14 cellular contexts compared by ENCODE assay signal in the genomic region with DNA sequence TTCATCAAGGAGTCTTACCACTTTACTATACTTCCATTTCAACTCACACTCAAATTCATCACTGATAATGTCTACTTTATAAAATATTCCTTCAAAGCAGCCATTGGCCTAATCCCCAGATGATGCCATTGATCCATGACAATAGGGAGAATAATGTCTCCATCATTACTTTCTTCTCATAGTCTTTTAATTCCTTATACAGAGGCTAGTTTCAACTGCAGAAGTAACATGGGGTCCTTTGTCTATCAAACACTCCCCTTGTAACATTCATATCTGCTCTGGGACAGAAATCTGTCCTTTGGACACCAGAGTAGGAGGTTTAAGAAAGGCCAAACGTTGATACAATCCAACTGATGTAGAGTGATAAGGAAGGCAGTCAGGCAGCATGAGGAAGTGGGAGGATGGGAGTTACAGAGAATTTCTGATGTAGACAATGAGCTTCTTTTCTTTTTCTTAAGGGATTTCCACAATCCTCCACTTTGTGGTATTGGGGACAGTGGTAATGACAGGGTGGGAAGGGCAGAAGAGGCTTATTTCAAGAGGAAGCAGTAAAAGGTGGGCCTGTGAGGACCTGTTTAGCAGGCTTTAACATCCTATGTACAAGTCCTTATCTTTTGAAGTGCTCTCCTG. TPM values are rescaled to one million over a fixed set of nuclear protein-coding genes. Genes with fewer than 3 reads are reported as not detected.
A peak's percentile ranks its signal among the peaks of the same experiment; 100 is the strongest.
DNase-seq lines count a peak whose midpoint lies in the region; ATAC-seq lines count a peak whose summit lies in the region.
"Had no signal": no experiment of that assay in that cellular context is flagged by ENCODE, and none has a peak within 500 bp of the region (broad histone marks: within the 10 kb centered on the region; RNA-seq: fewer than 3 reads in every experiment).

No MANE protein-coding gene starts in this region.

- H3K27ac ChIP-seq in Karpas-422 (ENCODE audit: low read length), result peak overlapping the region; percentile 95
- peak overlapping the region; percentile 47 for H3K27ac ChIP-seq in thymus (ENCODE audit: low read depth)
- H3K27ac ChIP-seq: KMS-11 had no signal

- no peaks in the 10 kb centered on the region for H3K36me3 ChIP-seq in Karpas-422 (ENCODE audit: insufficient read depth, low read length)
- H3K36me3 ChIP-seq in thymus (ENCODE audit: control insufficient read depth, insufficient read depth), result no peaks in the 10 kb centered on the region

- H2AFZ ChIP-seq in Karpas-422 (ENCODE audit: low read length), result peak overlapping the region; percentile 80

- H3K4me1 Mint-ChIP-seq in activated CD8-positive, alpha-beta memory T cell treated with anti-CD3 and anti-CD28 coated beads, Interleukin-2, amount 10 ng/mL, durations not matched to agents 7 days and 5 days, result peaks cover 34% of the 10 kb centered on the region
- peaks cover 5 to 15% of the 10 kb centered on the region in 2 donors for H3K4me1 Mint-ChIP-seq in effector memory CD8-positive, alpha-beta T cell (ENCODE audit: low read depth in 2 of 2)

- H3K9me3 ChIP-seq in Karpas-422 (ENCODE audit: low read length), result no peaks in the 10 kb centered on the region
- H3K9me3 ChIP-seq in thymus (ENCODE audit: control insufficient read depth), result no peaks in the 10 kb centered on the region

- H3K27ac Mint-ChIP-seq in activated CD8-positive, alpha-beta memory T cell treated with anti-CD3 and anti-CD28 coated beads, Interleukin-2, amount 10 ng/mL, durations not matched to agents 7 days and 5 days, result peak overlapping the region; percentile 69
- H3K27ac Mint-ChIP-seq in effector memory CD8-positive, alpha-beta T cell, result peak overlapping the region; percentile 16 to 87
- H3K27ac Mint-ChIP-seq: activated naive CD4-positive, alpha-beta T cell treated with anti-CD3 and anti-CD28 coated beads for 36 hours had no signal

- CTCF ChIA-PET in activated CD8-positive, alpha-beta memory T cell treated with anti-CD3 and anti-CD28 coated beads, Interleukin-2, amount 10 ng/mL, durations not matched to agents 7 days and 5 days (lab: Charles Lee), result interaction anchor here (0.6 to 1.7 kb wide), 9 partner anchors 9 to 220 kb away, joined by 3 to 6 read pairs (median 4); partner anchors contain the start of gene HLA-DPA1

- H3K4me2 ChIP-seq in Karpas-422 (ENCODE audit: low read depth, low read length, poor library complexity, severe bottlenecking), result peak overlapping the region; percentile 60
- H3K4me2 ChIP-seq: KMS-11 had no signal

- H3K4me3 Mint-ChIP-seq in activated CD8-positive, alpha-beta memory T cell treated with anti-CD3 and anti-CD28 coated beads, Interleukin-2, amount 10 ng/mL, durations not matched to agents 7 days and 5 days, result no peak overlapping the region
- H3K4me3 Mint-ChIP-seq in effector memory CD8-positive, alpha-beta T cell, result no peak overlapping the region
- H3K4me3 Mint-ChIP-seq: activated naive CD4-positive, alpha-beta T cell treated with anti-CD3 and anti-CD28 coated beads for 36 hours had no signal

- no peaks in the 10 kb centered on the region for H4K20me1 ChIP-seq in Karpas-422 (ENCODE audit: insufficient read depth, low read depth, low read length)

- peaks cover 48% of the 10 kb centered on the region for H3K4me1 ChIP-seq in Karpas-422 (ENCODE audit: low read length)
- peaks cover 3% of the 10 kb centered on the region for H3K4me1 ChIP-seq in thymus (ENCODE audit: control insufficient read depth, insufficient read depth, low read length)

- H3K9me2 ChIP-seq in Karpas-422 (replicated peaks; ENCODE audit: insufficient read depth, low read length), result no peaks in the 10 kb centered on the region

- 15% methylated on average over 1 of the region's 1 CpG for WGBS in thymus

- H3K9ac ChIP-seq in Karpas-422 (ENCODE audit: low read length), result peak overlapping the region; percentile 65
- H3K9ac ChIP-seq: KMS-11 had no signal

- no peaks in the 10 kb centered on the region for H3K79me2 ChIP-seq in Karpas-422 (ENCODE audit: low read length)

- H3K4me3 ChIP-seq in Karpas-422 (ENCODE audit: low read length), result peak overlapping the region; percentile 21
- H3K4me3 ChIP-seq in thymus (ENCODE audit: low read length), result no peak overlapping the region

- no peak for ATAC-seq in activated CD8-positive, alpha-beta memory T cell treated with anti-CD3 and anti-CD28 coated beads, Interleukin-2, amount 10 ng/mL, durations not matched to agents 7 days and 5 days
- no peak for ATAC-seq in effector memory CD8-positive, alpha-beta T cell (replicated peaks)

- H3K9me3 Mint-ChIP-seq in activated CD8-positive, alpha-beta memory T cell treated with anti-CD3 and anti-CD28 coated beads, Interleukin-2, amount 10 ng/mL, durations not matched to agents 7 days and 5 days (ENCODE audit: low read depth), result peaks cover 2% of the 10 kb centered on the region
- H3K9me3 Mint-ChIP-seq in effector memory CD8-positive, alpha-beta T cell, result no peaks in the 10 kb centered on the region
- H3K9me3 Mint-ChIP-seq: activated naive CD4-positive, alpha-beta T cell treated with anti-CD3 and anti-CD28 coated beads for 36 hours had no signal

- DNase-seq in activated CD8-positive, alpha-beta memory T cell treated with anti-CD3 and anti-CD28 coated beads, Interleukin-2, amount 10 ng/mL, durations not matched to agents 7 days and 5 days, result no peak
- DNase-seq in activated CD8-positive, alpha-beta memory T cell treated with anti-CD3 and anti-CD28 coated beads, Interleukin-2, amount 50 U/mL, for 48 hours, result no peak
- peak; percentile 70 for DNase-seq in Karpas-422
- DNase-seq in effector memory CD8-positive, alpha-beta T cell, result no peak
- no peak for DNase-seq in AG20443 (ENCODE audit: low spot score)
- no peak for DNase-seq in stimulated activated CD4-positive, alpha-beta T cell treated with anti-CD3 and anti-CD28 coated beads, Interleukin-2, amount 100 ng/mL, for 48 hours
- DNase-seq in nucleus accumbens (lab: John Stamatoyannopoulos, UW), result no peak
- DNase-seq: ACHN; activated naive CD4-positive, alpha-beta T cell treated with anti-CD3 and anti-CD28 coated beads for 36 hours; EL; NCI-H2171 had no signal

- H3K27me3 ChIP-seq in Karpas-422 (ENCODE audit: low read length), result no peaks in the 10 kb centered on the region
- H3K27me3 ChIP-seq in thymus (ENCODE audit: control insufficient read depth, insufficient read depth), result no peaks in the 10 kb centered on the region

- H3K36me3 Mint-ChIP-seq in activated CD8-positive, alpha-beta memory T cell treated with anti-CD3 and anti-CD28 coated beads, Interleukin-2, amount 10 ng/mL, durations not matched to agents 7 days and 5 days, result peaks cover 5% of the 10 kb centered on the region
- H3K36me3 Mint-ChIP-seq in effector memory CD8-positive, alpha-beta T cell (ENCODE audit: insufficient read depth), result peaks cover 3% of the 10 kb centered on the region

- H3K27me3 Mint-ChIP-seq in activated CD8-positive, alpha-beta memory T cell treated with anti-CD3 and anti-CD28 coated beads, Interleukin-2, amount 10 ng/mL, durations not matched to agents 7 days and 5 days, result peaks cover 21% of the 10 kb centered on the region
- H3K27me3 Mint-ChIP-seq in effector memory CD8-positive, alpha-beta T cell, result no peaks in the 10 kb centered on the region

RNA-seq across cellular contexts. Expression of gene HLA-DOA, which starts 18.9 kb away (rescaled TPM):
- 10 to 100 TPM; 11.8 to 16.7 TPM for total RNA-seq in activated CD8-positive, alpha-beta memory T cell treated with anti-CD3 and anti-CD28 coated beads, Interleukin-2, amount 10 ng/mL, durations not matched to agents 7 days and 5 days
- 70.0 and 103 TPM in 2 replicates for total RNA-seq in Karpas-422 (2014; rRNA removed; shearing (Covaris generic); ENCODE audit: low replicate concordance)
- 27.9 TPM for polyA plus RNA-seq in thymus
- total RNA-seq: RPMI7951 had no signal

RNA-seq across cellular contexts. Expression of gene HLA-DPA1, which starts 45.1 kb away (rescaled TPM):
- 100 to 1,000 TPM; 276 to 299 TPM for total RNA-seq in activated CD8-positive, alpha-beta memory T cell treated with anti-CD3 and anti-CD28 coated beads, Interleukin-2, amount 10 ng/mL, durations not matched to agents 7 days and 5 days
- total RNA-seq in Karpas-422 (2014; rRNA removed; shearing (Covaris generic); ENCODE audit: low replicate concordance), result 571 and 780 TPM in 2 replicates
- 332 TPM for polyA plus RNA-seq in thymus

RNA-seq across cellular contexts. Expression of gene HLA-DPB1, which starts 47.5 kb away (rescaled TPM):
- total RNA-seq in activated CD8-positive, alpha-beta memory T cell treated with anti-CD3 and anti-CD28 coated beads, Interleukin-2, amount 10 ng/mL, durations not matched to agents 7 days and 5 days, result 100 to 1,000 TPM; 113 to 150 TPM
- 236 and 601 TPM in 2 replicates for total RNA-seq in Karpas-422 (2014; rRNA removed; shearing (Covaris generic); ENCODE audit: low replicate concordance)
- polyA plus RNA-seq in thymus, result 575 TPM

RNA-seq across cellular contexts. Expression of gene BRD2, which starts 59.9 kb away (rescaled TPM):
- 100 to 1,000 TPM; 309 to 336 TPM for total RNA-seq in activated CD8-positive, alpha-beta memory T cell treated with anti-CD3 and anti-CD28 coated beads, Interleukin-2, amount 10 ng/mL, durations not matched to agents 7 days and 5 days
- 201 and 221 TPM in 2 replicates for total RNA-seq in Karpas-422 (2014; rRNA removed; shearing (Covaris generic); ENCODE audit: low replicate concordance)
- 119 TPM for polyA plus RNA-seq in thymus
